ENCODE assay signal across 33 cellular contexts in genomic region chr3:26718295-26718694, GRCh38.
"Had no signal": no experiment of that assay in that cellular context is flagged by ENCODE, and none has a peak within 500 bp of the region (broad histone marks: within the 10 kb centered on the region; RNA-seq: fewer than 3 reads in every experiment).

No MANE protein-coding gene starts in this region.

- H3K4me3 ChIP-seq: MG63 had no signal

- H3K27me3 ChIP-seq: MG63 had no signal

- H3K27ac ChIP-seq: KMS-11 had no signal

- H3K9ac ChIP-seq: KMS-11 had no signal

- H3K9me3 ChIP-seq: MG63 had no signal

- H3K4me2 ChIP-seq: KMS-11 had no signal

- H3K36me3 ChIP-seq: MG63 had no signal

- DNase-seq: Karpas-422, Kasumi-1, MG63, MM.1S, MV-4-11, NCI-H1048, NCI-H1092, NCI-H1092 treated with DMSO at 0.1 percent for 48 hours, NCI-H1105, NCI-H1105 treated with DMSO at 0.1 percent for 48 hours, NCI-H1417 treated with DMSO at 0.1 percent for 48 hours, NCI-H1436, NCI-H1436 treated with DMSO at 0.1 percent for 48 hours, NCI-H146, NCI-H1694, NCI-H1694 treated with DMSO at 0.1 percent for 48 hours, NCI-H187, NCI-H187 treated with DMSO at 0.1 percent for 48 hours, NCI-H1930, NCI-H2029, NCI-H2029 treated with DMSO at 0.1 percent for 48 hours, NCI-H2081, NCI-H2081 treated with DMSO at 0.1 percent for 48 hours, NCI-H2107, NCI-H2171, NCI-H2171 treated with DMSO at 0.1 percent for 48 hours, NCI-H2227 treated with DMSO at 0.1 percent for 48 hours, NCI-H226, NCI-H345, NCI-H446, NCI-H446 treated with DMSO at 0.1 percent for 48 hours, NCI-H510A had no signal
